ENCODE assay signal across 25 cellular contexts in the genomic region with DNA sequence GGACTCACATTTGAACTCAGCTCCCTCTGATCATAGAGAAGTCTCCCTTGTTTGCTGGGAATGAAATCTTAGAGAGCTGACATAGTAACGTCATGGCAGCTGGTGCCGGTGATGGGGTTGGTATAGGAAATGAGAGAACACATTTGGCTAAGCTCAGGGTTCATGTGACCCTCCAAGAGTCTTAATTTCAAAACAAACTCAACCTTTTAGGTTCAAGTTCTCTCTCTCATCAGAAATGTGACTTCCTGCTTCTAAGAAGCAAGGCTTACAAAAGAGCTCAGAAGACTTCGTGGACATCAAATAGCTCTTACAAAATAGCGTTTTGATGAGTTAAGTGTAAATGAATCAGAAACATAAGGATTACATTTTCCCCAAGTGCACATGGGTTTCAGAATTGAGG.
A peak's percentile ranks its signal among the peaks of the same experiment; 100 is the strongest.
DNase-seq lines count a peak whose midpoint lies in the region; ATAC-seq and TF ChIP-seq lines count a peak whose summit lies in the region.
"Had no signal": no experiment of that assay in that cellular context is flagged by ENCODE, and none has a peak within 500 bp of the region (broad histone marks: within the 10 kb centered on the region; RNA-seq: fewer than 3 reads in every experiment).

No MANE protein-coding gene starts in this region.

- no peak for ATAC-seq in GM19397 (IDR thresholded peaks at IDR 0.05; ENCODE audit: unreplicated experiment)
- ATAC-seq: GM12878 had no signal

- peak; percentile 24 for DNase-seq in AG08395 (ENCODE audit: low spot score)
- no peak for DNase-seq in SK-N-MC (ENCODE audit: low read depth, low spot score)
- DNase-seq in fibroblast of lung (ENCODE audit: low read depth in 2 of 2): peak in 1 of 2 donors; percentile 84
- DNase-seq in mesenchymal stem cell: peak; percentile 28
- DNase-seq in COR-L47 (lab: John Stamatoyannopoulos, UW): no peak
- DNase-seq in NCI-H69 (lab: John Stamatoyannopoulos, UW): no peak
- DNase-seq in NCI-H146 (lab: John Stamatoyannopoulos, UW): no peak
- DNase-seq: Caco-2; CD4-positive, alpha-beta T cell; DMS 273 treated with DMSO at 0.1 percent for 48 hours; DMS79 treated with DMSO at 0.1 percent for 48 hours; GOT3; HCEC 1CT; KG1; MV-4-11; NCI-H1105 treated with DMSO at 0.1 percent for 48 hours; NCI-H1694; NCI-H2081 treated with DMSO at 0.1 percent for 48 hours; NCI-H2171 treated with DMSO at 0.1 percent for 48 hours; NCI-H524 treated with DMSO at 0.1 percent for 48 hours; Peyer's patch had no signal

- H2AK5ac ChIP-seq in mesenchymal stem cell (ENCODE audit: low read length, severe bottlenecking): peak overlapping the region; percentile 42

- H3K4me2 ChIP-seq in fibroblast of lung (ENCODE audit: extremely low read depth, insufficient read depth, low read length) (no peak overlapping the region), mesenchymal stem cell (ENCODE audit: low read length, poor library complexity, severe bottlenecking) (no peak overlapping the region)
- H3K4me2 ChIP-seq: BLaER1 had no signal

- H2BK5ac ChIP-seq in mesenchymal stem cell (ENCODE audit: low read depth, low read length, poor library complexity, severe bottlenecking): no peak overlapping the region

- H4K91ac ChIP-seq in mesenchymal stem cell (ENCODE audit: low read length): no peak overlapping the region

- no peak overlapping the region for H2BK12ac ChIP-seq in mesenchymal stem cell (ENCODE audit: low read length in 2 of 2)

- H3K4me3 ChIP-seq in SK-N-MC: no peak overlapping the region
- no peak overlapping the region for H3K4me3 ChIP-seq in fibroblast of lung (replicated peaks in 1 of 4; ENCODE audit: control extremely low read depth in 1 of 4, insufficient read depth in 1 of 4, low read depth in 3 of 4, low read length in 4 of 4)
- H3K4me3 ChIP-seq in mesenchymal stem cell (ENCODE audit: insufficient read depth in 1 of 2, low read depth in 1 of 2, low read length in 2 of 2): peak overlapping the region in 1 of 2 experiments; percentile 9
- H3K4me3 ChIP-seq: BLaER1, GM12878, Peyer's patch had no signal

- peak overlapping the region; percentile 48; the same call in 1 of the 2 replicates for H3K27ac ChIP-seq in SK-N-MC
- H3K27ac ChIP-seq in fibroblast of lung (ENCODE audit: insufficient read depth, low read length): peak overlapping the region; percentile 26
- H3K27ac ChIP-seq in mesenchymal stem cell (ENCODE audit: low read length, poor library complexity, severe bottlenecking): peak overlapping the region; percentile 12
- H3K27ac ChIP-seq: BLaER1, HL-60, Peyer's patch had no signal

- no peak overlapping the region for H3K18ac ChIP-seq in mesenchymal stem cell (ENCODE audit: low read depth in 1 of 2, low read length in 2 of 2)

- peaks cover 88% of the 10 kb centered on the region for H3K36me3 ChIP-seq in SK-N-MC (ENCODE audit: insufficient read depth, low read length)
- no peaks in the 10 kb centered on the region for H3K36me3 ChIP-seq in fibroblast of lung (ENCODE audit: control insufficient read depth, insufficient read depth, low read length)
- peaks cover 4 to 58% of the 10 kb centered on the region in 2 experiments for H3K36me3 ChIP-seq in mesenchymal stem cell (ENCODE audit: control insufficient read depth in 1 of 2, insufficient read depth in 2 of 2, low read depth in 1 of 2, low read length in 2 of 2)
- H3K36me3 ChIP-seq: BLaER1, Peyer's patch had no signal

- no peak overlapping the region for H4K8ac ChIP-seq in mesenchymal stem cell (ENCODE audit: low read length)

- H3K79me2 ChIP-seq in fibroblast of lung (ENCODE audit: control insufficient read depth, insufficient read depth, low read length): no peaks in the 10 kb centered on the region

- H3K9me3 ChIP-seq in SK-N-MC (ENCODE audit: low read depth, low read length) (no peaks in the 10 kb centered on the region), fibroblast of lung (ENCODE audit: control insufficient read depth, insufficient read depth, low read depth, low read length) (no peaks in the 10 kb centered on the region), mesenchymal stem cell (ENCODE audit: control insufficient read depth, low read length) (no peaks in the 10 kb centered on the region)
- H3K9me3 ChIP-seq: BLaER1, Caco-2, Peyer's patch had no signal

- H2AFZ ChIP-seq in fibroblast of lung (ENCODE audit: low read length): no peak overlapping the region
- no peak overlapping the region for H2AFZ ChIP-seq in mesenchymal stem cell (ENCODE audit: low read depth, low read length)

- H3K4me1 ChIP-seq in fibroblast of lung (ENCODE audit: control insufficient read depth, extremely low read depth, insufficient read depth, low read length) (no peaks in the 10 kb centered on the region), mesenchymal stem cell (ENCODE audit: control insufficient read depth, insufficient read depth, low read depth, low read length) (peaks cover 6% of the 10 kb centered on the region)
- H3K4me1 ChIP-seq: BLaER1, Caco-2, Peyer's patch had no signal

- H3K9ac ChIP-seq in SK-N-MC (ENCODE audit: insufficient read length): no peak overlapping the region
- no peak overlapping the region for H3K9ac ChIP-seq in fibroblast of lung (ENCODE audit: insufficient read depth, low read length)
- peak overlapping the region; percentile 34 for H3K9ac ChIP-seq in mesenchymal stem cell (ENCODE audit: low read length)
- H3K9ac ChIP-seq: BLaER1 had no signal

- H3K4ac ChIP-seq in mesenchymal stem cell (ENCODE audit: low read depth in 1 of 2, low read length in 2 of 2): no peak overlapping the region

- H3K79me1 ChIP-seq in mesenchymal stem cell (replicated peaks; ENCODE audit: low read length, poor library complexity, severe bottlenecking): peaks cover 3% of the 10 kb centered on the region

- H4K20me1 ChIP-seq in fibroblast of lung (ENCODE audit: control insufficient read depth, extremely low read depth, insufficient read depth, low read length): no peaks in the 10 kb centered on the region
- H4K20me1 ChIP-seq: BLaER1 had no signal

- H3K23ac ChIP-seq in mesenchymal stem cell (ENCODE audit: low read length in 2 of 2): no peak overlapping the region

- H3K27me3 ChIP-seq in fibroblast of lung (ENCODE audit: control insufficient read depth, insufficient read depth, low read length) (no peaks in the 10 kb centered on the region), mesenchymal stem cell (ENCODE audit: control insufficient read depth in 1 of 2, insufficient read depth in 1 of 2, low read length in 2 of 2) (no peaks in the 10 kb centered on the region)
- H3K27me3 ChIP-seq: BLaER1, Peyer's patch had no signal

- TF ChIP-seq CTCF in fibroblast of lung (conservative IDR thresholded peaks at IDR 0.05 in 1 of 2, IDR thresholded peaks at IDR 0.05 in 1 of 2; ENCODE audit: low read depth in 1 of 2, low read length in 2 of 2): no peak

- no peak overlapping the region for H3K14ac ChIP-seq in mesenchymal stem cell (ENCODE audit: low read length in 2 of 2)

- no peak overlapping the region for H2BK15ac ChIP-seq in mesenchymal stem cell (ENCODE audit: low read depth, poor library complexity, severe bottlenecking)

- H2BK120ac ChIP-seq in mesenchymal stem cell (ENCODE audit: low read depth, low read length): no peak overlapping the region

- WGBS in mesenchymal stem cell: 100% methylated on average over 2 of the region's 4 CpGs

Comparison
In these comparisons a context has a peak if more than half of its experiments do, and no peak if none do; other contexts are left out.
1. DNase-seq: peak in AG08395 (single experiment) and mesenchymal stem cell (single experiment); none in SK-N-MC (single experiment), COR-L47 (single experiment), NCI-H69 (single experiment) and NCI-H146 (single experiment).
2. Peak in every context shown above with its lines, with median percentiles within 50 percentile points of each other: H3K27ac ChIP-seq.